Comparison of ENCODE assay signal across 1 cellular context in the genomic region with DNA sequence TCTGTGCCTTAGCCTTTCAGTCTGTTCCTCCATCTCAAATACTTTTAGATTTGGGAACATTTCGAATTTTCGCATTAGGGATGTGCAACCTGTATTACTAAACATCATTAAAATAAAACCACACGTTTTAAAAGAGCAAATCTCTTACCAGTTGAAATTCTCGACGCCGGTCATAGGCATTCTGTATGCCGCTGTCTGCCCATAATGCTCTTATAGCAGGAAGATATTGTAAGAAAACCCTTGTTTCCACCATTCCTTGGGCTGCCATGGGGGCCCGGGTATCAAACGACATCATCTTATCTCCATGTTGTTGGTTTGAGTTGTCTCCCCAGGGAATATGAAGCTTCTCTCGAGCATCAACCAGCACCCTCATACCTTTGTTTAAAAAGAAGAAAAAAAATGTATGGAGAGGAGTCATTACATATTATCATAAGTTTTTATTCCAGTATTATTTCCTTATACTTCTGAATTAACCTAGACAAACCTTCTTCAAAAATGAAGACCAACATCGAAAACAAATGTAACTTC.
TF ChIP-seq lines count a peak whose summit lies in the region.

No MANE protein-coding gene starts in this region.

TF ChIP-seq in GM23338, 12 proteins besides CTCF, POLR2A, EP300 and RAD21 (continued from another document):
- TF ChIP-seq EZH2phosphoT487 (IDR thresholded peaks at IDR 0.05; ENCODE audit: unreplicated experiment): no peak
- no peak for TF ChIP-seq NANOG (IDR thresholded peaks at IDR 0.05; ENCODE audit: borderline replicate concordance)
- TF ChIP-seq ZNF114 (CRISPR knock-in tag; IDR thresholded peaks at IDR 0.05): no peak
- TF ChIP-seq, protein P1, sequence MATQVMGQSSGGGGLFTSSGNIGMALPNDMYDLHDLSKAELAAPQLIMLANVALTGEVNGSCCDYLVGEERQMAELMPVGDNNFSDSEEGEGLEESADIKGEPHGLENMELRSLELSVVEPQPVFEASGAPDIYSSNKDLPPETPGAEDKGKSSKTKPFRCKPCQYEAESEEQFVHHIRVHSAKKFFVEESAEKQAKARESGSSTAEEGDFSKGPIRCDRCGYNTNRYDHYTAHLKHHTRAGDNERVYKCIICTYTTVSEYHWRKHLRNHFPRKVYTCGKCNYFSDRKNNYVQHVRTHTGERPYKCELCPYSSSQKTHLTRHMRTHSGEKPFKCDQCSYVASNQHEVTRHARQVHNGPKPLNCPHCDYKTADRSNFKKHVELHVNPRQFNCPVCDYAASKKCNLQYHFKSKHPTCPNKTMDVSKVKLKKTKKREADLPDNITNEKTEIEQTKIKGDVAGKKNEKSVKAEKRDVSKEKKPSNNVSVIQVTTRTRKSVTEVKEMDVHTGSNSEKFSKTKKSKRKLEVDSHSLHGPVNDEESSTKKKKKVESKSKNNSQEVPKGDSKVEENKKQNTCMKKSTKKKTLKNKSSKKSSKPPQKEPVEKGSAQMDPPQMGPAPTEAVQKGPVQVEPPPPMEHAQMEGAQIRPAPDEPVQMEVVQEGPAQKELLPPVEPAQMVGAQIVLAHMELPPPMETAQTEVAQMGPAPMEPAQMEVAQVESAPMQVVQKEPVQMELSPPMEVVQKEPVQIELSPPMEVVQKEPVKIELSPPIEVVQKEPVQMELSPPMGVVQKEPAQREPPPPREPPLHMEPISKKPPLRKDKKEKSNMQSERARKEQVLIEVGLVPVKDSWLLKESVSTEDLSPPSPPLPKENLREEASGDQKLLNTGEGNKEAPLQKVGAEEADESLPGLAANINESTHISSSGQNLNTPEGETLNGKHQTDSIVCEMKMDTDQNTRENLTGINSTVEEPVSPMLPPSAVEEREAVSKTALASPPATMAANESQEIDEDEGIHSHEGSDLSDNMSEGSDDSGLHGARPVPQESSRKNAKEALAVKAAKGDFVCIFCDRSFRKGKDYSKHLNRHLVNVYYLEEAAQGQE (IDR thresholded peaks at IDR 0.05; ENCODE audit: unreplicated experiment): no peak
- TF ChIP-seq ETS1 (IDR thresholded peaks at IDR 0.05): no peak
